12 cellular contexts compared by ENCODE assay signal in genomic region chr11:43788394-43788793, GRCh38.
A peak's percentile ranks its signal among the peaks of the same experiment; 100 is the strongest.
DNase-seq lines count a peak whose midpoint lies in the region; ATAC-seq and TF ChIP-seq lines count a peak whose summit lies in the region.
"Had no signal": no experiment of that assay in that cellular context is flagged by ENCODE, and none has a peak within 500 bp of the region (broad histone marks: within the 10 kb centered on the region; RNA-seq: fewer than 3 reads in every experiment).

No MANE protein-coding gene starts in this region.

- peak overlapping the region; percentile 55 for H3K27ac Mint-ChIP-seq in HFFc6
- peak overlapping the region; percentile 78 for H3K27ac Mint-ChIP-seq in progenitor cell of endocrine pancreas
- H3K27ac Mint-ChIP-seq: T-helper 1 cell treated with Interleukin-12 subunit alpha and Interleukin-12 subunit beta and Interleukin-4 antibody, amounts not matched to agents 30 μg/mL and 1 μg/mL, for 36 hours had no signal

- no peaks in the 10 kb centered on the region for H3K27me3 ChIP-seq in colonic mucosa
- H3K27me3 ChIP-seq: tibial nerve had no signal

- no peak overlapping the region for H3K4me3 ChIP-seq in colonic mucosa
- H3K4me3 ChIP-seq: tibial nerve had no signal

- no peak overlapping the region for H3K4me3 Mint-ChIP-seq in HFFc6
- H3K4me3 Mint-ChIP-seq in progenitor cell of endocrine pancreas (ENCODE audit: low read depth) = no peak overlapping the region
- H3K4me3 Mint-ChIP-seq: T-helper 1 cell treated with Interleukin-12 subunit alpha and Interleukin-12 subunit beta and Interleukin-4 antibody, amounts not matched to agents 30 μg/mL and 1 μg/mL, for 36 hours had no signal

- H3K36me3 ChIP-seq in colonic mucosa = no peaks in the 10 kb centered on the region
- H3K36me3 ChIP-seq: tibial nerve had no signal

- H3K27me3 Mint-ChIP-seq in HFFc6 (ENCODE audit: insufficient read depth) (no peaks in the 10 kb centered on the region), progenitor cell of endocrine pancreas (no peaks in the 10 kb centered on the region)

- no peak for ATAC-seq in GM19397 (IDR thresholded peaks at IDR 0.05; ENCODE audit: unreplicated experiment)

- DNase-seq in HFFc6 = no peak
- peak; percentile 21 for DNase-seq in NCI-H1694 (lab: John Stamatoyannopoulos, UW)
- DNase-seq in colonic mucosa = peak; percentile 57
- DNase-seq in progenitor cell of endocrine pancreas (ENCODE audit: low spot score, unreplicated experiment) = no peak
- no peak for DNase-seq in hepatic stellate cell (ENCODE audit: low spot score)
- no peak for DNase-seq in NCI-H2196 treated with DMSO at 0.1 percent for 48 hours (lab: John Stamatoyannopoulos, UW; ENCODE audit: unreplicated experiment)
- DNase-seq in GM19238 (ENCODE audit: insufficient read length, low spot score) = no peak
- DNase-seq: islet precursor cell, NCI-H510A treated with DMSO at 0.1 percent for 48 hours had no signal

- no peaks in the 10 kb centered on the region for H3K9me3 ChIP-seq in colonic mucosa

- no peak for TF ChIP-seq CTCF in HFFc6 (IDR thresholded peaks at IDR 0.05)
- TF ChIP-seq CTCF in colonic mucosa (IDR thresholded peaks at IDR 0.05) = no peak
- no peak for TF ChIP-seq CTCF in progenitor cell of endocrine pancreas (IDR thresholded peaks at IDR 0.05; ENCODE audit: unreplicated experiment)

- intact Hi-C loops in colonic mucosa (cut with DNase I) = no loop called here

- H3K9me3 Mint-ChIP-seq in HFFc6 (peaks cover 12% of the 10 kb centered on the region), progenitor cell of endocrine pancreas (ENCODE audit: low read depth) (peaks cover 20% of the 10 kb centered on the region)

- no peak overlapping the region for H3K27ac ChIP-seq in colonic mucosa
- H3K27ac ChIP-seq: tibial nerve had no signal

- H3K4me1 ChIP-seq in colonic mucosa = no peaks in the 10 kb centered on the region

- H3K36me3 Mint-ChIP-seq in HFFc6 (ENCODE audit: low read depth) (peaks cover 21% of the 10 kb centered on the region), progenitor cell of endocrine pancreas (ENCODE audit: insufficient read depth) (peaks cover 30% of the 10 kb centered on the region)

- H3K4me1 Mint-ChIP-seq in HFFc6 (ENCODE audit: low read depth) (peaks cover 47% of the 10 kb centered on the region), progenitor cell of endocrine pancreas (ENCODE audit: low read depth) (no peaks in the 10 kb centered on the region)

- no peak overlapping the region for H3K9ac ChIP-seq in colonic mucosa (ENCODE audit: low read depth in 2 of 2, low read length in 2 of 2)

Comparison
In these comparisons a context has a peak if more than half of its experiments do, and no peak if none do; other contexts are left out.
1. DNase-seq: peak in NCI-H1694 (single experiment) and colonic mucosa (single experiment); none in HFFc6 (single experiment), progenitor cell of endocrine pancreas (single experiment), hepatic stellate cell (single experiment), NCI-H2196 treated with DMSO at 0.1 percent for 48 hours (single experiment) and GM19238 (single experiment).